In the genomic region with DNA sequence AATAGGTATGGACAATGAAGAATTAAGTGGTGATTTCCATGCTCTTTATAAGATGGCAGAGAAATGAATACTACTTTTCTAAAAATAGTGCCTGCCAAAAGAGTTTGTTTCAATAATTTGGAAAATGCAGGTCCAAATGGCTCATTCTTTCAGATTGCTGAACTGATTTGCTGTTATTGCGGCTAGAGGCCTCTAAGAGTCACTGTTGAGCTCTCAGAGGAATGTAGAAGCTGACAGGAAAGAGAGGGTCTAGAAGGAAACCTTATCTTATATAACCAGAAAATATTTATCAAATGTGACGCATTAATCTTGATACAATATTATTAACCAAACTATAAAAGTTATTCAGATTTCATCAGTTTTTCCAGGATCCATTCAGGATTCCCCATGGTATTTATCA, we compare ENCODE assay signal across 9 cellular contexts.
DNase-seq lines count a peak whose midpoint lies in the region; ATAC-seq, FAIRE-seq and TF ChIP-seq lines count a peak whose summit lies in the region.
"Had no signal": no experiment of that assay in that cellular context is flagged by ENCODE, and none has a peak within 500 bp of the region (broad histone marks: within the 10 kb centered on the region; RNA-seq: fewer than 3 reads in every experiment).

No MANE protein-coding gene starts in this region.

- H3K9me3 ChIP-seq in GM12878 (replicated peaks; ENCODE audit: control insufficient read depth, insufficient read depth, low read length): no peaks in the 10 kb centered on the region
- H3K9me3 ChIP-seq in neural cell (ENCODE audit: low read length): no peaks in the 10 kb centered on the region
- H3K9me3 ChIP-seq: Caco-2 had no signal

- in situ Hi-C loops in GM12878 (cut with MboI): no loop called here

- POLR2A ChIA-PET in GM12878 (lab: Charles Lee): no interaction called here

- TF ChIP-seq CTCF in GM12878 (IDR thresholded peaks at IDR 0.05 in 2 of 3, conservative IDR thresholded peaks at IDR 0.05 in 1 of 3; ENCODE audit: control insufficient read depth in 2 of 3, extremely low read depth in 1 of 3, insufficient read depth in 1 of 3, low read depth in 3 of 3, low read length in 3 of 3) (peak; percentile 51 to 61 (median 61)), neural cell (IDR thresholded peaks at IDR 0.05; ENCODE audit: poor library complexity, severe bottlenecking) (peak; percentile 67)

- BruUV-seq in GM12878 (replicated peaks; lab: Mats Ljungman, UMichigan): no TSS peak

- ATAC-seq in GM12878 (peak; percentile 50; the same call in 1 of the 3 replicates), HG03378 (IDR thresholded peaks at IDR 0.05; ENCODE audit: unreplicated experiment) (no peak), HG03469 (IDR thresholded peaks at IDR 0.05; ENCODE audit: unreplicated experiment) (no peak)

- H3K27ac ChIP-seq in GM12878 (ENCODE audit: control insufficient read depth, insufficient read depth) (no peak overlapping the region), neural cell (ENCODE audit: low read length) (peak overlapping the region; percentile 67)

- no peaks in the 10 kb centered on the region for H3K36me3 ChIP-seq in GM12878 (ENCODE audit: control insufficient read depth in 2 of 2, insufficient read depth in 2 of 2, low read length in 1 of 2)
- H3K36me3 ChIP-seq in neural cell (ENCODE audit: insufficient read depth, low read length): no peaks in the 10 kb centered on the region

- no peak for TF ChIP-seq POLR2A in GM12878 (IDR thresholded peaks at IDR 0.05; ENCODE audit: low read depth, low read length)

- no peak for TF ChIP-seq EP300 in GM12878 (IDR thresholded peaks at IDR 0.05; ENCODE audit: borderline replicate concordance in 1 of 2, control insufficient read depth in 1 of 2, low read depth in 2 of 2, low read length in 2 of 2)
- no peak for TF ChIP-seq EP300 in neural cell (conservative IDR thresholded peaks at IDR 0.05; ENCODE audit: poor library complexity, severe bottlenecking)

- RAD21 ChIA-PET in GM12878 (lab: Charles Lee; ENCODE audit: unreplicated experiment): interaction anchor here (0.7 to 0.8 kb wide), 2 partner anchors 75 to 76 kb away, joined by 3 to 4 read pairs; no protein-coding TSS in a partner anchor

- H3K79me2 ChIP-seq in GM12878 (ENCODE audit: control insufficient read depth, insufficient read depth, low read length) (no peaks in the 10 kb centered on the region), neural cell (replicated peaks; ENCODE audit: insufficient read depth, low read length) (no peaks in the 10 kb centered on the region)

- H3K9ac ChIP-seq in GM12878 (ENCODE audit: control insufficient read depth, insufficient read depth, low read length) (no peak overlapping the region), neural cell (ENCODE audit: low read length) (no peak overlapping the region)

- SMC1A ChIA-PET in GM12878 (lab: Charles Lee; ENCODE audit: uncharacterized antibody, unreplicated experiment): interaction anchor here (1.7 to 2.1 kb wide), 2 partner anchors 78 to 115 kb away, joined by 7 read pairs; no protein-coding TSS in a partner anchor

- H2AFZ ChIP-seq in GM12878 (ENCODE audit: control insufficient read depth, low read depth, low read length) (no peak overlapping the region), neural cell (ENCODE audit: low read depth, low read length) (no peak overlapping the region)

- peak; percentile 18 for DNase-seq in NCI-H146 (lab: John Stamatoyannopoulos, UW)
- DNase-seq in NCI-H146 treated with DMSO at 0.1 percent for 48 hours (lab: John Stamatoyannopoulos, UW; ENCODE audit: unreplicated experiment): no peak
- peak; percentile 1 for DNase-seq in LHCN-M2 (ENCODE audit: low read depth)
- no peak for DNase-seq in GM12878 (ENCODE audit: low read depth, low spot score)
- DNase-seq in NCI-H2081 treated with DMSO at 0.1 percent for 48 hours (lab: John Stamatoyannopoulos, UW): no peak

- H3K4me2 ChIP-seq in GM12878 (ENCODE audit: control insufficient read depth, insufficient read depth): no peak overlapping the region
- no peak overlapping the region for H3K4me2 ChIP-seq in neural cell (ENCODE audit: low read length)

- H3K4me3 ChIP-seq in GM12878 (no peak overlapping the region), neural cell (ENCODE audit: low read length) (no peak overlapping the region)

- no peaks in the 10 kb centered on the region for H4K20me1 ChIP-seq in GM12878 (ENCODE audit: control insufficient read depth, insufficient read depth)
- no peaks in the 10 kb centered on the region for H4K20me1 ChIP-seq in neural cell (ENCODE audit: insufficient read depth)

- H3F3A ChIP-seq in neural cell (ENCODE audit: insufficient read depth, low read length, poor library complexity, severe bottlenecking): no peaks in the 10 kb centered on the region

- H3K27me3 ChIP-seq in GM12878 (replicated peaks in 1 of 2; ENCODE audit: control insufficient read depth in 2 of 2, insufficient read depth in 2 of 2, low read length in 1 of 2) (no peaks in the 10 kb centered on the region), neural cell (ENCODE audit: insufficient read depth, low read depth, low read length) (no peaks in the 10 kb centered on the region)

- FAIRE-seq in GM12878 (lab: Jason Lieb, UNC): no peak

- 0% methylated on average over 2 of the region's 2 CpGs for WGBS in GM12878 (ENCODE audit: insufficient coverage, insufficient replicate concordance, low lambda C conversion rate, missing lambda C conversion rate)

- CTCF ChIA-PET in GM12878 (lab: Yijun Ruan, JAX): interaction anchor here (0.7 to 3.0 kb wide), 10 partner anchors 10 to 443 kb away, joined by 3 to 20 read pairs (median 4); partner anchors contain the start of gene CCNB3

- TF ChIP-seq RAD21 in GM12878 (IDR thresholded peaks at IDR 0.05; ENCODE audit: insufficient read depth, low read depth, low read length) (peak; percentile 64), neural cell (conservative IDR thresholded peaks at IDR 0.05) (peak; percentile 62)

- no peaks in the 10 kb centered on the region for H3K9me2 ChIP-seq in neural cell (ENCODE audit: insufficient read depth, low read length)

- intact Hi-C loops in GM12878 (cut with micrococcal nuclease; ENCODE audit: unreplicated experiment): loop anchor here (1.0 to 5.0 kb wide), 2 partner anchors 76 to 115 kb away; no protein-coding TSS in a partner anchor

- H3K4me1 ChIP-seq in GM12878 (ENCODE audit: control insufficient read depth, insufficient read depth, low read length): no peaks in the 10 kb centered on the region
- H3K4me1 ChIP-seq: Caco-2 had no signal

TF ChIP-seq in GM12878, 131 proteins besides CTCF, POLR2A, EP300 and RAD21:
- peak; percentile 34; the same call in 1 of the 2 replicates for TF ChIP-seq SMC3 (IDR thresholded peaks at IDR 0.05; ENCODE audit: borderline replicate concordance, low read length)
- TF ChIP-seq SIN3A (IDR thresholded peaks at IDR 0.05; ENCODE audit: low read depth, low read length): no peak

TF ChIP-seq in neural cell, 6 proteins besides CTCF, POLR2A, EP300 and RAD21:
- TF ChIP-seq SMC3 (conservative IDR thresholded peaks at IDR 0.05; ENCODE audit: poor library complexity) (peak; percentile 55), TAF1 (IDR thresholded peaks at IDR 0.05; ENCODE audit: low read depth) (no peak), EZH2 (IDR thresholded peaks at IDR 0.05; ENCODE audit: borderline replicate concordance, insufficient read depth, low read length, poor library complexity, severe bottlenecking) (no peak), MXI1 (conservative IDR thresholded peaks at IDR 0.05; ENCODE audit: poor library complexity, severe bottlenecking) (no peak), REST (IDR thresholded peaks at IDR 0.05; ENCODE audit: borderline replicate concordance) (no peak), POLR2AphosphoS5 (IDR thresholded peaks at IDR 0.05) (no peak)

Comparison
In these comparisons a context has a peak if more than half of its experiments do, and no peak if none do; other contexts are left out.
1. DNase-seq: peak in NCI-H146 (single experiment) and LHCN-M2 (single experiment); none in NCI-H146 treated with DMSO at 0.1 percent for 48 hours (single experiment), GM12878 (single experiment) and NCI-H2081 treated with DMSO at 0.1 percent for 48 hours (single experiment).